In the genomic region with DNA sequence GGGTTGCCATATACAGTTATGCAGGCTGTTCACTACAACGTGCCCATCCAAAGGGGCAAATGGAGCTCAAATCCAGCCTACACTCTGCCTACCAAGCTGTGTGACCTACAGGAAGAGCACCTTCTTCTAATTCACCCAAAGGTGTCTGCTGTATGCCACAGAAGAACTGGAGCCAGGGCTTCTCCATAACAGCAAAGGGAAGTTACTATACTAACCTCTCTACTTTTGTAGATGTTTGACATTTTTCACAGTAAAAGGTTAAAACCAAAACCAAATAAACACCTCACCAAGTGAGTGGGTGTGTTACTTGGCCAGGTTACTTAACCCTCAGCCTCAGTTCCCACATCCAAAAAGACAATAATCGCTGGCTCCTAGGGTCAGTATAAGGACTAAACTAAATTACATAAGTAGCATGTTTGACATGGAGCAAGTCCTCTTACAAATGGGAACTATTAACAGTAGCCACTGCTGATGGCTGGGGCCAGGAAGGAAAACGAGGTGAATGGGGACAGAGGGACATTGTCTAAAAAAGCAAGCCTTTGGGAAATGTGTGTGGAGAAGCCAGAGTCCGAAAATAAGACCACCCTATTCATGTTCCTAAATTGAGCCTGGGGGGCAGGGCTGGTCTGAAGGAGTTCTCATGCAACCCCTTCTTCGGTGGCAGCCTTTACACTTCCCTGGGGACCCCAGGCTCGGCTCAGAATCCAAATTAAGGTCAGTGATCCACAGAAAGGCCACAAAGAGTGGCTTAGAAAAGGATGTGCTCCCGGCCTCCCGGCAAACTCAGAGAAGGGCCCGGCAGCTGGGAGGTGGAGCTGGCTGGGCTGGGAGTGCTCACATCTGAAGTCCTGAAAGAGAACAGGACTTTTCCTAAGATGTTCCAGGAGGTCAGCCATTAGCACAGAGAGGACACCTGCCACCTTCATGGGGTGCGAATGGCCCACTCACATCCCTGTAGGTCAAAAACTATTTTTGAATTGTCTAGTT, we compare ENCODE assay signal across 13 cellular contexts. TPM values are rescaled to one million over a fixed set of nuclear protein-coding genes. Genes with fewer than 3 reads are reported as not detected.
DNase-seq lines count a peak whose midpoint lies in the region; ATAC-seq and TF ChIP-seq lines count a peak whose summit lies in the region.
"Had no signal": no experiment of that assay in that cellular context is flagged by ENCODE, and none has a peak within 500 bp of the region (broad histone marks: within the 10 kb centered on the region; RNA-seq: fewer than 3 reads in every experiment).

No MANE protein-coding gene starts in this region.

- WGBS in esophagus, 2 donors: 55 to 65% methylated on average over 10 of the region's 10 CpGs

- H3K27ac ChIP-seq in right atrium auricular region: peak overlapping the region; percentile 66 to 78
- H3K27ac ChIP-seq in esophagus (ENCODE audit: low read depth in 2 of 2, low read length in 1 of 2): peak overlapping the region; percentile 72 to 86
- H3K27ac ChIP-seq in osteoblast (ENCODE audit: low read depth, low read length): no peak overlapping the region

- peaks cover 30% of the 10 kb centered on the region for H4K20me1 ChIP-seq in osteoblast (ENCODE audit: insufficient read depth, low read length)

- peaks cover 0 to 94% of the 10 kb centered on the region in 2 donors for H3K4me1 ChIP-seq in right atrium auricular region
- peaks cover 7 to 22% of the 10 kb centered on the region in 2 donors for H3K4me1 ChIP-seq in esophagus (ENCODE audit: control insufficient read depth in 2 of 2, insufficient read depth in 2 of 2, low read length in 1 of 2)
- H3K4me1 ChIP-seq in osteoblast (ENCODE audit: insufficient read depth, low read length): peaks cover 21% of the 10 kb centered on the region

- H2AFZ ChIP-seq in osteoblast (ENCODE audit: low read length): no peak overlapping the region

- intact Hi-C loops in left ventricle myocardium superior (cut with micrococcal nuclease): no loop called here

- no peak for ATAC-seq in left ventricle myocardium superior
- ATAC-seq: left lobe of liver had no signal

- peaks cover 82% of the 10 kb centered on the region for H3K79me2 ChIP-seq in osteoblast (ENCODE audit: insufficient read depth, low read length)

- H3K4me3 ChIP-seq in right atrium auricular region (no peak overlapping the region), esophagus (ENCODE audit: low read depth in 1 of 2, low read length in 2 of 2) (no peak overlapping the region), osteoblast (ENCODE audit: insufficient read depth, low read length) (no peak overlapping the region)

- H3K36me3 ChIP-seq in right atrium auricular region (no peaks in the 10 kb centered on the region), esophagus (ENCODE audit: control insufficient read depth in 2 of 2, insufficient read depth in 2 of 2, low read length in 1 of 2) (no peaks in the 10 kb centered on the region), osteoblast (ENCODE audit: insufficient read depth, low read length) (no peaks in the 10 kb centered on the region)

- DNase-seq in right atrium auricular region (ENCODE audit: low spot score): no peak
- DNase-seq in left ventricle myocardium superior: no peak
- DNase-seq in osteoblast (ENCODE audit: insufficient read length, low spot score, missing footprints): peak; percentile 48
- no peak for DNase-seq in NCI-H2227 (lab: John Stamatoyannopoulos, UW; ENCODE audit: unreplicated experiment)
- no peak for DNase-seq in cerebellar cortex (ENCODE audit: low spot score)
- DNase-seq in DMS79 treated with DMSO at 0.1 percent for 48 hours (lab: John Stamatoyannopoulos, UW): no peak
- DNase-seq in activated CD4-positive, CD25-positive, alpha-beta regulatory T cell treated with anti-CD3 and anti-CD28 coated beads, Interleukin-2, amount 50 U/mL, for 72 hours: no peak
- DNase-seq: activated naive CD8-positive, alpha-beta T cell treated with anti-CD3 and anti-CD28 coated beads, Interleukin-2, amount 10 ng/mL, durations not matched to agents 7 days and 5 days; foreskin melanocyte; KBM-7; NCI-H1930 had no signal

- H3K9me3 ChIP-seq in right atrium auricular region (no peaks in the 10 kb centered on the region), esophagus (ENCODE audit: control insufficient read depth in 2 of 2, insufficient read depth in 1 of 2, low read depth in 1 of 2, low read length in 1 of 2) (no peaks in the 10 kb centered on the region), osteoblast (ENCODE audit: low read depth, low read length) (no peaks in the 10 kb centered on the region)

- no peaks in the 10 kb centered on the region for H3K27me3 ChIP-seq in right atrium auricular region
- no peaks in the 10 kb centered on the region for H3K27me3 ChIP-seq in esophagus (ENCODE audit: control insufficient read depth in 1 of 2, insufficient read depth in 2 of 2, low read length in 2 of 2)
- H3K27me3 ChIP-seq in osteoblast (ENCODE audit: insufficient read depth, low read length): no peaks in the 10 kb centered on the region

- H3K4me2 ChIP-seq in osteoblast (ENCODE audit: insufficient read depth, low read length): no peak overlapping the region

- no peak for TF ChIP-seq CTCF in right atrium auricular region (IDR thresholded peaks at IDR 0.05)
- TF ChIP-seq CTCF in osteoblast (IDR thresholded peaks at IDR 0.05; ENCODE audit: extremely low read depth, low read depth, low read length): no peak

RNA-seq across cellular contexts. Expression of gene CUEDC1, which starts 13.5 kb away (rescaled TPM):
- total RNA-seq in right atrium auricular region (10 to 100 TPM; 32.5 to 33.3 TPM), left ventricle myocardium superior (55.0 TPM), osteoblast (21.0 and 22.4 TPM in 2 replicates)
- polyA plus RNA-seq in esophagus: 10 to 100 TPM; 19.9 to 31.1 TPM

RNA-seq across cellular contexts. Expression of gene VEZF1, which starts 46.4 kb away (rescaled TPM):
- total RNA-seq in right atrium auricular region (10 to 100 TPM; 65.9 to 77.1 TPM), left ventricle myocardium superior (77.6 TPM), osteoblast (51.9 and 58.6 TPM in 2 replicates)
- 10 to 100 TPM in 1 of 2 donors, 1 to 10 TPM in 1; 8.8 to 10.6 TPM for polyA plus RNA-seq in esophagus
